Comparison of ENCODE assay signal across 10 cellular contexts in the genomic region with DNA sequence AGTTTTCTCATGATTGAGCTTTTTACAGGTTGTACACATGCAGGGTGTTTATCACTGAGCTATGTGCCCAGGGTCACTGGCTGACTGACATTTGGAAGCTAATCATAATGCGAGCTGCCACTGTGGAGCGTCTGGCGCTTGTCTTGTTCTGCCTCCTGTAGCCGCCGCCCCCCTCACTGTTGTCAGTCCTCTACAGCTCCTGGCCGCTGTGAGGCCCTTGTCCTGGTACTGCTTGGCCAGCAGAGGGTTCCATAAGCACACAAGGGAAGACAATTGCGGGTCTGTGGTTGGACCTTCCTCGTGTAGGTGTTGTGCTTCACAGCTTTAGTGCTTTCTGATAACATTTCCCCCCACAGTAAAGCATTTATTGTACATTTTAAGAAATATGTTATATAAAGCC.
DNase-seq lines count a peak whose midpoint lies in the region; ATAC-seq and TF ChIP-seq lines count a peak whose summit lies in the region.
"Had no signal": no experiment of that assay in that cellular context is flagged by ENCODE, and none has a peak within 500 bp of the region (broad histone marks: within the 10 kb centered on the region; RNA-seq: fewer than 3 reads in every experiment).

No MANE protein-coding gene starts in this region.

- H3K9me3 ChIP-seq in WERI-Rb-1 (ENCODE audit: severe bottlenecking): no peaks in the 10 kb centered on the region
- H3K9me3 ChIP-seq in right atrium auricular region: no peaks in the 10 kb centered on the region
- H3K9me3 ChIP-seq in smooth muscle cell (replicated peaks; ENCODE audit: low read depth): no peaks in the 10 kb centered on the region

- H3K79me2 ChIP-seq in smooth muscle cell (ENCODE audit: low read depth): no peaks in the 10 kb centered on the region

- no peak overlapping the region for H3K4me3 ChIP-seq in WERI-Rb-1 (ENCODE audit: low read depth, low read length)
- no peak overlapping the region for H3K4me3 ChIP-seq in right atrium auricular region
- no peak overlapping the region for H3K4me3 ChIP-seq in smooth muscle cell
- H3K4me3 ChIP-seq: BLaER1 treated with 17β-estradiol and CSF1 and Interleukin-3, amounts not matched to agents 10 nM and 100 nM; SK-N-MC had no signal

- H3K27ac ChIP-seq in WERI-Rb-1: no peak overlapping the region
- no peak overlapping the region for H3K27ac ChIP-seq in right atrium auricular region
- H3K27ac ChIP-seq in smooth muscle cell (ENCODE audit: low read depth): no peak overlapping the region
- H3K27ac ChIP-seq: BLaER1 treated with 17β-estradiol and CSF1 and Interleukin-3, amounts not matched to agents 10 nM and 100 nM; SK-N-MC had no signal

- H3K27me3 ChIP-seq in WERI-Rb-1 (ENCODE audit: insufficient read depth, low read depth, severe bottlenecking) (no peaks in the 10 kb centered on the region), right atrium auricular region (no peaks in the 10 kb centered on the region), smooth muscle cell (ENCODE audit: low read depth) (no peaks in the 10 kb centered on the region)
- H3K27me3 ChIP-seq: BLaER1 treated with 17β-estradiol and CSF1 and Interleukin-3, amounts not matched to agents 10 nM and 100 nM had no signal

- H3K36me3 ChIP-seq in WERI-Rb-1: peaks cover 55% of the 10 kb centered on the region
- peaks cover 28% of the 10 kb centered on the region for H3K36me3 ChIP-seq in right atrium auricular region
- H3K36me3 ChIP-seq in smooth muscle cell (ENCODE audit: low read depth): peaks cover 17% of the 10 kb centered on the region

- TF ChIP-seq CTCF in WERI-Rb-1 (IDR thresholded peaks at IDR 0.05; ENCODE audit: low read depth, low read length) (peak; percentile 79), right atrium auricular region (IDR thresholded peaks at IDR 0.05) (peak; percentile 24 to 69), smooth muscle cell (IDR thresholded peaks at IDR 0.05; ENCODE audit: borderline replicate concordance, insufficient read depth, poor library complexity, severe bottlenecking) (peak; percentile 40)

- WGBS in smooth muscle cell (ENCODE audit: low lambda C conversion rate): 34% methylated on average over 8 of the region's 8 CpGs

- H3K4me2 ChIP-seq in smooth muscle cell: no peak overlapping the region
- H3K4me2 ChIP-seq: BLaER1 treated with 17β-estradiol and CSF1 and Interleukin-3, amounts not matched to agents 10 nM and 100 nM had no signal

- ATAC-seq in GM19395 (IDR thresholded peaks at IDR 0.05; ENCODE audit: unreplicated experiment): no peak

- DNase-seq in NCI-H2107 treated with DMSO at 0.1 percent for 48 hours (lab: John Stamatoyannopoulos, UW; ENCODE audit: unreplicated experiment): peak; percentile 10
- no peak for DNase-seq in NCI-H2107 (lab: John Stamatoyannopoulos, UW)
- peak; percentile 93 for DNase-seq in WERI-Rb-1
- DNase-seq in right atrium auricular region (ENCODE audit: low spot score): peak; percentile 68
- no peak for DNase-seq in smooth muscle cell (lab: John Stamatoyannopoulos, UW; ENCODE audit: unreplicated experiment)
- no peak for DNase-seq in NCI-H187 (lab: John Stamatoyannopoulos, UW)
- DNase-seq in activated CD8-positive, alpha-beta memory T cell treated with anti-CD3 and anti-CD28 coated beads, Interleukin-2, amount 50 U/mL, for 4 hours: no peak

- H2AFZ ChIP-seq in smooth muscle cell (ENCODE audit: low read depth): no peak overlapping the region

- H3F3A ChIP-seq in smooth muscle cell (ENCODE audit: low read depth): no peaks in the 10 kb centered on the region

- H3K9ac ChIP-seq in smooth muscle cell (ENCODE audit: low read depth): no peak overlapping the region
- H3K9ac ChIP-seq: BLaER1 treated with 17β-estradiol and CSF1 and Interleukin-3, amounts not matched to agents 10 nM and 100 nM had no signal

- H3K4me1 ChIP-seq in right atrium auricular region (peaks cover 0 to 16% of the 10 kb centered on the region in 2 donors), smooth muscle cell (ENCODE audit: low read depth) (no peaks in the 10 kb centered on the region)
- H3K4me1 ChIP-seq: BLaER1 treated with 17β-estradiol and CSF1 and Interleukin-3, amounts not matched to agents 10 nM and 100 nM had no signal

- no peaks in the 10 kb centered on the region for H4K20me1 ChIP-seq in smooth muscle cell (ENCODE audit: low read depth)
- H4K20me1 ChIP-seq: BLaER1 treated with 17β-estradiol and CSF1 and Interleukin-3, amounts not matched to agents 10 nM and 100 nM had no signal

Comparison
In these comparisons a context has a peak if more than half of its experiments do, and no peak if none do; other contexts are left out.
1. DNase-seq: peak in NCI-H2107 treated with DMSO at 0.1 percent for 48 hours (single experiment), WERI-Rb-1 (single experiment) and right atrium auricular region (single experiment); none in NCI-H2107 (single experiment), smooth muscle cell (single experiment), NCI-H187 (0 of 2) and activated CD8-positive, alpha-beta memory T cell treated with anti-CD3 and anti-CD28 coated beads, Interleukin-2, amount 50 U/mL, for 4 hours (single experiment).
2. Peak in every context shown above with its lines, with median percentiles within 50 percentile points of each other: CTCF ChIP-seq.